ENCODE assay signal across 20 cellular contexts in genomic region chr10:129514568-129515451, GRCh38.
"Had no signal": no experiment of that assay in that cellular context is flagged by ENCODE, and none has a peak within 500 bp of the region (broad histone marks: within the 10 kb centered on the region; RNA-seq: fewer than 3 reads in every experiment).

No MANE protein-coding gene starts in this region.

- H3K4me3 ChIP-seq: thyroid gland had no signal

- H3K9me3 ChIP-seq: thyroid gland had no signal

- H3K27ac Mint-ChIP-seq: activated naive CD8-positive, alpha-beta T cell treated with anti-CD3 and anti-CD28 coated beads, Interleukin-2, amount 50 U/mL, for 24 hours; activated T-helper 2 cell treated with anti-CD3 and anti-CD28 coated beads, Interferon-gamma antibody, Interleukin-2, Interleukin-4, amounts not matched to agents 10 μg/mL and 5 μg/mL and 100 μg/mL, durations not matched to agents 14 hours and 24 hours and 36 hours; brain had no signal

- H3K36me3 ChIP-seq: thyroid gland had no signal

- ATAC-seq: activated naive CD8-positive, alpha-beta T cell treated with anti-CD3 and anti-CD28 coated beads, Interleukin-2, amount 50 U/mL, for 24 hours; activated T-cell treated with anti-CD3 and anti-CD28 coated beads, Interleukin-2, amount 50 U/mL, for 4 hours; foreskin keratinocyte; left lobe of liver; sciatic nerve had no signal

- H3K27me3 ChIP-seq: foreskin keratinocyte, thyroid gland had no signal

- H3K27me3 Mint-ChIP-seq: activated naive CD8-positive, alpha-beta T cell treated with anti-CD3 and anti-CD28 coated beads, Interleukin-2, amount 50 U/mL, for 24 hours had no signal

- DNase-seq: activated CD8-positive, alpha-beta memory T cell treated with anti-CD3 and anti-CD28 coated beads, Interleukin-2, amount 50 U/mL, for 4 hours; activated naive CD4-positive, alpha-beta T cell treated with Interleukin-2 at 50 U/mL for 16 hours; activated naive CD8-positive, alpha-beta T cell treated with anti-CD3 and anti-CD28 coated beads, Interleukin-2, amount 50 U/mL, for 24 hours; activated T-cell treated with anti-CD3 and anti-CD28 coated beads, Interleukin-2, amount 50 U/mL, for 4 hours; caudate nucleus; dermis blood vessel endothelial cell; effector CD8-positive, alpha-beta T cell; foreskin keratinocyte; mammary epithelial cell; midbrain; nucleus accumbens; stimulated activated CD4-positive, alpha-beta T cell treated with anti-CD3 and anti-CD28 coated beads, Interleukin-4, amount 100 ng/mL, for 1 hour; stimulated activated naive CD4-positive, alpha-beta T cell; T-helper 9 cell; thyroid gland had no signal

- H3K4me3 Mint-ChIP-seq: activated naive CD8-positive, alpha-beta T cell treated with anti-CD3 and anti-CD28 coated beads, Interleukin-2, amount 50 U/mL, for 24 hours; activated T-cell treated with anti-CD3 and anti-CD28 coated beads, Interleukin-2, amount 50 U/mL, for 4 hours; brain; nephron had no signal

- H3K9me3 Mint-ChIP-seq: activated T-cell treated with anti-CD3 and anti-CD28 coated beads, Interleukin-2, amount 50 U/mL, for 4 hours had no signal

- H3K4me1 ChIP-seq: foreskin keratinocyte had no signal

- H3K27ac ChIP-seq: foreskin keratinocyte, thyroid gland had no signal

- H3K36me3 Mint-ChIP-seq: brain had no signal
